ENCODE assay signal across 10 cellular contexts in genomic region chr1:23984417-23985186, GRCh38.
DNase-seq lines count a peak whose midpoint lies in the region; ATAC-seq and TF ChIP-seq lines count a peak whose summit lies in the region.
"Had no signal": no experiment of that assay in that cellular context is flagged by ENCODE, and none has a peak within 500 bp of the region (broad histone marks: within the 10 kb centered on the region; RNA-seq: fewer than 3 reads in every experiment).

No MANE protein-coding gene starts in this region.

- H3K4me3 ChIP-seq in retinal pigment epithelial cell (ENCODE audit: low read length) = no peak overlapping the region

- DNase-seq in EH (ENCODE audit: low read depth) = peak; percentile 81
- peak; percentile 33 for DNase-seq in RPMI8226
- peak; percentile 30 for DNase-seq in fibroblast of peridontal ligament (ENCODE audit: extremely low read depth)
- peak; percentile 71 for DNase-seq in retinal pigment epithelial cell (ENCODE audit: low read depth)
- DNase-seq in GM19238 (ENCODE audit: insufficient read length, low spot score) = no peak
- DNase-seq in stimulated activated CD4-positive, alpha-beta T cell treated with anti-CD3 and anti-CD28 coated beads, Interleukin-15, amount 100 ng/mL, for 24 hours = no peak
- DNase-seq: NCI-H774, nephron progenitor cell had no signal

- no peak for TF ChIP-seq CTCF in retinal pigment epithelial cell (conservative IDR thresholded peaks at IDR 0.05; ENCODE audit: low read depth, low read length)

- ATAC-seq in GM21528 (IDR thresholded peaks at IDR 0.05; ENCODE audit: low FRiP score, unreplicated experiment) = no peak
- ATAC-seq in HG03108 (IDR thresholded peaks at IDR 0.05; ENCODE audit: unreplicated experiment) = no peak

Comparison
In these comparisons a context has a peak if more than half of its experiments do, and no peak if none do; other contexts are left out.
1. DNase-seq: peak in EH (single experiment), RPMI8226 (single experiment), fibroblast of peridontal ligament (single experiment) and retinal pigment epithelial cell (single experiment); none in GM19238 (single experiment) and stimulated activated CD4-positive, alpha-beta T cell treated with anti-CD3 and anti-CD28 coated beads, Interleukin-15, amount 100 ng/mL, for 24 hours (single experiment).